23 cellular contexts compared by ENCODE assay signal in genomic region chr10:97459933-97460332, GRCh38.
"Had no signal": no experiment of that assay in that cellular context is flagged by ENCODE, and none has a peak within 500 bp of the region (broad histone marks: within the 10 kb centered on the region; RNA-seq: fewer than 3 reads in every experiment).

No MANE protein-coding gene starts in this region.

- H3K9me3 Mint-ChIP-seq: activated CD4-positive, alpha-beta memory T cell treated with anti-CD3 and anti-CD28 coated beads for 36 hours; activated naive CD4-positive, alpha-beta T cell treated with anti-CD3 and anti-CD28 coated beads, Interleukin-2, amount 50 U/mL, for 24 hours; naive B cell; T-helper 2 cell treated with Interferon-gamma antibody and Interleukin-4, amounts not matched to agents 5 μg/mL and 100 μg/mL, for 36 hours had no signal

- H3K4me3 ChIP-seq: hepatocyte, lower lobe of right lung, spleen, thyroid gland, upper lobe of right lung had no signal

- H3K4me1 Mint-ChIP-seq: activated CD8-positive, alpha-beta memory T cell treated with anti-CD3 and anti-CD28 coated beads, Interleukin-2, amount 10 ng/mL, durations not matched to agents 7 days and 5 days had no signal

- H3K27me3 ChIP-seq: hepatocyte, spleen, thyroid gland, upper lobe of right lung had no signal

- DNase-seq: activated CD4-positive, alpha-beta memory T cell treated with anti-CD3 and anti-CD28 coated beads for 36 hours; activated CD4-positive, alpha-beta T cell treated with anti-CD3 and anti-CD28 coated beads for 1 hour; activated CD8-positive, alpha-beta memory T cell treated with anti-CD3 and anti-CD28 coated beads, Interleukin-2, amount 10 ng/mL, durations not matched to agents 7 days and 5 days; activated effector memory CD4-positive, alpha-beta T cell treated with Interleukin-2 at 50 U/mL for 16 hours; amniotic stem cell; cerebellar nuclear complex; foreskin melanocyte; immature natural killer cell; lower lobe of right lung; mesendoderm; naive B cell; retina; SHP77; spleen; stimulated activated CD4-positive, alpha-beta T cell treated with anti-CD3 and anti-CD28 coated beads, Interleukin-4, amount 100 ng/mL, for 1 hour; stimulated activated naive CD8-positive, alpha-beta T cell treated with anti-CD3 and anti-CD28 coated beads, Interleukin-15, Interleukin-2, amounts not matched to agents 100 U/mL and 50 U/mL, for 24 hours; thyroid gland; upper lobe of right lung; WERI-Rb-1 had no signal

- H3K27ac Mint-ChIP-seq: activated CD4-positive, alpha-beta memory T cell treated with anti-CD3 and anti-CD28 coated beads for 36 hours; activated CD8-positive, alpha-beta memory T cell treated with anti-CD3 and anti-CD28 coated beads, Interleukin-2, amount 10 ng/mL, durations not matched to agents 7 days and 5 days; T-helper 2 cell treated with Interferon-gamma antibody and Interleukin-4, amounts not matched to agents 5 μg/mL and 100 μg/mL, for 36 hours had no signal

- H3K79me2 ChIP-seq: hepatocyte had no signal

- ATAC-seq: activated CD8-positive, alpha-beta memory T cell treated with anti-CD3 and anti-CD28 coated beads, Interleukin-2, amount 10 ng/mL, durations not matched to agents 7 days and 5 days; left lobe of liver; lower lobe of right lung; stimulated activated naive CD8-positive, alpha-beta T cell treated with anti-CD3 and anti-CD28 coated beads, Interleukin-15, Interleukin-2, amounts not matched to agents 100 U/mL and 50 U/mL, for 24 hours; upper lobe of right lung had no signal

- H2AFZ ChIP-seq: hepatocyte had no signal

- H3K4me2 ChIP-seq: hepatocyte had no signal

- H3K27ac ChIP-seq: hepatocyte, lower lobe of right lung, spleen, thyroid gland, upper lobe of right lung, WERI-Rb-1 had no signal

- H3K4me3 Mint-ChIP-seq: activated CD4-positive, alpha-beta memory T cell treated with anti-CD3 and anti-CD28 coated beads for 36 hours; activated CD8-positive, alpha-beta memory T cell treated with anti-CD3 and anti-CD28 coated beads, Interleukin-2, amount 10 ng/mL, durations not matched to agents 7 days and 5 days; activated naive CD4-positive, alpha-beta T cell treated with anti-CD3 and anti-CD28 coated beads, Interleukin-2, amount 50 U/mL, for 24 hours; immature natural killer cell; naive B cell; T-helper 2 cell treated with Interferon-gamma antibody and Interleukin-4, amounts not matched to agents 5 μg/mL and 100 μg/mL, for 36 hours had no signal

- H3K9me3 ChIP-seq: lower lobe of right lung, spleen, thyroid gland, upper lobe of right lung had no signal

- H3K27me3 Mint-ChIP-seq: activated CD4-positive, alpha-beta memory T cell treated with anti-CD3 and anti-CD28 coated beads for 36 hours; activated CD8-positive, alpha-beta memory T cell treated with anti-CD3 and anti-CD28 coated beads, Interleukin-2, amount 10 ng/mL, durations not matched to agents 7 days and 5 days; activated naive CD4-positive, alpha-beta T cell treated with anti-CD3 and anti-CD28 coated beads, Interleukin-2, amount 50 U/mL, for 24 hours; naive B cell had no signal
